In genomic region chr19:45439190-45439568, GRCh38 we compare ENCODE assay signal across 8 cellular contexts. TPM values are rescaled to one million over a fixed set of nuclear protein-coding genes. Genes with fewer than 3 reads are reported as not detected.
A peak's percentile ranks its signal among the peaks of the same experiment; 100 is the strongest.
DNase-seq lines count a peak whose midpoint lies in the region; ATAC-seq and TF ChIP-seq lines count a peak whose summit lies in the region.

No MANE protein-coding gene starts in this region.

- peaks cover 13% of the 10 kb centered on the region for H3K36me3 Mint-ChIP-seq in stimulated activated effector memory CD8-positive, alpha-beta T cell treated with anti-CD3 and anti-CD28 coated beads, Interleukin-12 subunit alpha, Interleukin-12 subunit beta, amount 100 ng/mL, for 72 hours

- H3K4me3 ChIP-seq in HCT116 (replicated peaks in 1 of 2; ENCODE audit: low read depth in 1 of 2, low read length in 2 of 2) (peak overlapping the region; percentile 34 to 63), WERI-Rb-1 (ENCODE audit: low read depth, low read length) (peak overlapping the region; percentile 66)

- no peaks in the 10 kb centered on the region for H3K9me2 ChIP-seq in HCT116 (ENCODE audit: insufficient read depth)

- RAD21 ChIA-PET in HCT116 (lab: Charles Lee; ENCODE audit: low non-redundant PET in 1 of 2, low total read pairs in 2 of 2, uncharacterized antibody in 2 of 2, unreplicated experiment in 2 of 2) = interaction anchor here (0.5 to 2.5 kb wide), 7 partner anchors 28 to 202 kb away, joined by 4 to 40 read pairs (median 5); partner anchors contain the start of gene FOSB (in 1 of the 2)

- ATAC-seq in HCT116 = no peak
- no peak for ATAC-seq in foreskin keratinocyte
- ATAC-seq in stimulated activated effector memory CD8-positive, alpha-beta T cell treated with anti-CD3 and anti-CD28 coated beads, Interleukin-12 subunit alpha, Interleukin-12 subunit beta, amount 100 ng/mL, for 72 hours = no peak
- ATAC-seq in HG02588 (IDR thresholded peaks at IDR 0.05; ENCODE audit: unreplicated experiment) = no peak

- no peak for DNase-seq in HCT116 (ENCODE audit: low read depth, low spot score)
- DNase-seq in WERI-Rb-1 = no peak
- no peak for DNase-seq in foreskin keratinocyte
- no peak for DNase-seq in stimulated activated effector memory CD8-positive, alpha-beta T cell treated with anti-CD3 and anti-CD28 coated beads, Interleukin-12 subunit alpha, Interleukin-12 subunit beta, amount 100 ng/mL, for 72 hours (ENCODE audit: low spot score in 2 of 2)
- DNase-seq in GOT3 (lab: John Stamatoyannopoulos, UW) = no peak
- DNase-seq in GM13976 (ENCODE audit: low spot score) = no peak
- no peak for DNase-seq in putamen (ENCODE audit: low spot score)

- no peak for TF ChIP-seq POLR2A in HCT116 (IDR thresholded peaks at IDR 0.05; ENCODE audit: borderline replicate concordance, extremely low read depth, insufficient read depth, insufficient read length)

- H3K9ac ChIP-seq in HCT116 (ENCODE audit: low read length) = peak overlapping the region; percentile 72

- H3K27me3 ChIP-seq in HCT116 (ENCODE audit: insufficient read depth, low read length) (no peaks in the 10 kb centered on the region), WERI-Rb-1 (ENCODE audit: insufficient read depth, low read depth, severe bottlenecking) (no peaks in the 10 kb centered on the region), foreskin keratinocyte (no peaks in the 10 kb centered on the region)

- in situ Hi-C loops in GM13976 (cut with MboI; ENCODE audit: low sequenced_read_pairs, unreplicated experiment) = loop anchor here (5.0 to 10.0 kb wide), 2 partner anchors 38 to 126 kb away; no protein-coding TSS in a partner anchor

- TF ChIP-seq CTCF in HCT116 (IDR thresholded peaks at IDR 0.05 in 2 of 3, conservative IDR thresholded peaks at IDR 0.05 in 1 of 3; ENCODE audit: borderline replicate concordance in 1 of 3, insufficient read depth in 1 of 3, low read depth in 2 of 3, low read length in 2 of 3) (no peak), WERI-Rb-1 (IDR thresholded peaks at IDR 0.05; ENCODE audit: low read depth, low read length) (no peak), foreskin keratinocyte (conservative IDR thresholded peaks at IDR 0.05) (no peak), GM13976 (IDR thresholded peaks at IDR 0.05; ENCODE audit: borderline replicate concordance, control extremely low read depth, extremely low read depth, insufficient read depth, missing control alignments) (no peak)

- H3K9me3 ChIP-seq in HCT116 (ENCODE audit: control insufficient read depth in 1 of 2, insufficient read depth in 1 of 2, low read depth in 1 of 2, low read length in 2 of 2) = no peaks in the 10 kb centered on the region
- H3K9me3 ChIP-seq in WERI-Rb-1 (ENCODE audit: severe bottlenecking) = no peaks in the 10 kb centered on the region

- H3K4me1 Mint-ChIP-seq in stimulated activated effector memory CD8-positive, alpha-beta T cell treated with anti-CD3 and anti-CD28 coated beads, Interleukin-12 subunit alpha, Interleukin-12 subunit beta, amount 100 ng/mL, for 72 hours = peaks cover 34% of the 10 kb centered on the region

- no TSS peak for BruUV-seq in HCT116 (replicated peaks; lab: Mats Ljungman, UMichigan)

- intact Hi-C loops in HCT116 (cut with micrococcal nuclease) = loop anchor here (1.0 kb wide), 1 partner anchor 39 kb away; no protein-coding TSS in a partner anchor

- H3K36me3 ChIP-seq in HCT116 (ENCODE audit: control insufficient read depth in 1 of 2, insufficient read depth in 2 of 2, low read length in 2 of 2) = no peaks in the 10 kb centered on the region
- no peaks in the 10 kb centered on the region for H3K36me3 ChIP-seq in WERI-Rb-1

- H3K4me3 Mint-ChIP-seq in stimulated activated effector memory CD8-positive, alpha-beta T cell treated with anti-CD3 and anti-CD28 coated beads, Interleukin-12 subunit alpha, Interleukin-12 subunit beta, amount 100 ng/mL, for 72 hours = peak overlapping the region; percentile 72

- H3K79me2 ChIP-seq in HCT116 (ENCODE audit: insufficient read depth, low read length) = no peaks in the 10 kb centered on the region

- H3K9me3 Mint-ChIP-seq in stimulated activated effector memory CD8-positive, alpha-beta T cell treated with anti-CD3 and anti-CD28 coated beads, Interleukin-12 subunit alpha, Interleukin-12 subunit beta, amount 100 ng/mL, for 72 hours = no peaks in the 10 kb centered on the region

- no peak for TF ChIP-seq RAD21 in HCT116 (IDR thresholded peaks at IDR 0.05; ENCODE audit: low read depth)

- H2AFZ ChIP-seq in HCT116 (ENCODE audit: low read depth, low read length, poor library complexity, severe bottlenecking) = peak overlapping the region; percentile 78

- CTCF ChIA-PET in HCT116 (lab: Charles Lee) = interaction anchor here (0.7 to 6.9 kb wide), 23 partner anchors 8 to 330 kb away, joined by 3 to 189 read pairs (median 7); partner anchors contain the start of genes BLOC1S3, ERCC1, FOSB and SIX5

- H3K4me1 ChIP-seq in HCT116 (ENCODE audit: control insufficient read depth in 1 of 2, insufficient read depth in 2 of 2, low read length in 2 of 2) (peaks cover 20 to 39% of the 10 kb centered on the region in 2 experiments), foreskin keratinocyte (peaks cover 10% of the 10 kb centered on the region)

- POLR2A ChIA-PET in HCT116 (lab: Charles Lee) = interaction anchor here (0.9 to 3.1 kb wide), 10 partner anchors 9 to 203 kb away, joined by 4 to 23 read pairs (median 5); partner anchors contain the start of genes ERCC1 and FOSB

- no peaks in the 10 kb centered on the region for H4K20me1 ChIP-seq in HCT116 (ENCODE audit: insufficient read depth)

- H3K27ac Mint-ChIP-seq in stimulated activated effector memory CD8-positive, alpha-beta T cell treated with anti-CD3 and anti-CD28 coated beads, Interleukin-12 subunit alpha, Interleukin-12 subunit beta, amount 100 ng/mL, for 72 hours = no peak overlapping the region

- peak overlapping the region; percentile 86 for H3K4me2 ChIP-seq in HCT116 (ENCODE audit: low read length)

- H3K27ac ChIP-seq in HCT116 (ENCODE audit: low read depth, low read length) = peak overlapping the region; percentile 81
- peak overlapping the region; percentile 76 for H3K27ac ChIP-seq in WERI-Rb-1
- H3K27ac ChIP-seq in foreskin keratinocyte = peak overlapping the region; percentile 77

TF ChIP-seq in HCT116, 20 proteins besides CTCF, POLR2A, EP300 and RAD21 (continues in another document):
- TF ChIP-seq ZBTB33 (IDR thresholded peaks at IDR 0.05; ENCODE audit: extremely low read depth, insufficient replicate concordance, low read length) (no peak), ZNF274 (IDR thresholded peaks at IDR 0.05; ENCODE audit: low read depth, low read length) (no peak), EZH2phosphoT487 (IDR thresholded peaks at IDR 0.05; ENCODE audit: borderline replicate concordance) (no peak), EGR1 (IDR thresholded peaks at IDR 0.05; ENCODE audit: low read depth) (no peak)

RNA-seq across cellular contexts. Expression of gene ERCC1, which starts 15.5 kb away (rescaled TPM):
- total RNA-seq in HCT116 (2021; ENCODE audit: unreplicated experiment) = 103 TPM
- 96.9 and 130 TPM in 2 replicates for polyA plus RNA-seq in HCT116 (2012)
- total RNA-seq in foreskin keratinocyte = 271 TPM in 2 replicates
- 359 and 380 TPM in 2 replicates for polyA plus RNA-seq in foreskin keratinocyte

RNA-seq across cellular contexts. Expression of gene FOSB, which starts 28.6 kb away (rescaled TPM):
- total RNA-seq in HCT116 (2021; ENCODE audit: unreplicated experiment) = 12.6 TPM
- 84.7 and 216 TPM in 2 replicates for polyA plus RNA-seq in HCT116 (2012)
- 1.7 and 2.7 TPM in 2 replicates for total RNA-seq in foreskin keratinocyte
- polyA plus RNA-seq in foreskin keratinocyte = 0.68 and 1.0 TPM in 2 replicates

RNA-seq across cellular contexts. Expression of gene POLR1G, which starts 32.7 kb away (rescaled TPM):
- 30.5 TPM for total RNA-seq in HCT116 (2021; ENCODE audit: unreplicated experiment)
- polyA plus RNA-seq in HCT116 (2012) = 9.4 and 11.6 TPM in 2 replicates
- 29.0 and 38.5 TPM in 2 replicates for total RNA-seq in foreskin keratinocyte
- 18.3 and 25.4 TPM in 2 replicates for polyA plus RNA-seq in foreskin keratinocyte

RNA-seq across cellular contexts. Expression of gene PPP1R13L, which starts 34.3 kb away (rescaled TPM):
- 89.1 TPM for total RNA-seq in HCT116 (2021; ENCODE audit: unreplicated experiment)
- polyA plus RNA-seq in HCT116 (2012) = 125 and 158 TPM in 2 replicates
- total RNA-seq in foreskin keratinocyte = 122 and 144 TPM in 2 replicates
- polyA plus RNA-seq in foreskin keratinocyte = 182 and 227 TPM in 2 replicates

RNA-seq across cellular contexts. Expression of gene RTN2, which starts 57.7 kb away (rescaled TPM):
- 21.7 TPM for total RNA-seq in HCT116 (2021; ENCODE audit: unreplicated experiment)
- 30.2 and 32.4 TPM in 2 replicates for polyA plus RNA-seq in HCT116 (2012)
- total RNA-seq in foreskin keratinocyte = 11.7 and 12.0 TPM in 2 replicates
- 16.6 and 17.7 TPM in 2 replicates for polyA plus RNA-seq in foreskin keratinocyte
